ENCODE assay signal across 32 cellular contexts in the genomic region with DNA sequence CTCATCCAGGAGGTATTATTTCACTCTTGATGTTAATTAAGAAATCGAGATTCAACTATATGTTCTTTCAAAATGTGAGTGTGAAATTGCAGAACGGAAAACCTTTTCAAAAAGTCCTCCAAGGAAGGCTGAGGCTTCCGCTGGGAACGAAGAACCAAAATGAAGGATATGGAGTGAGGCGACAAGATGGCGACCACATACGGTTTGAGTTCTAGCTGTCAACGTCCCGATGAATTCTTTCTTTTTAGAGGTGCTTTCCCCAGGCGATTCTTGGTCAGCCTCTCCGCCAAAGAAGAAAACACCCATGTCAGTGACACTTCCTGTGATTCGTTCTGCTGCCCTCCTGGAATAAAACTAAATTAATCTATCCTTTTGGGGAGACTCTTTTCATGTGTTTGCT.
"Had no signal": no experiment of that assay in that cellular context is flagged by ENCODE, and none has a peak within 500 bp of the region (broad histone marks: within the 10 kb centered on the region; RNA-seq: fewer than 3 reads in every experiment).

No MANE protein-coding gene starts in this region.

- H3K4me2 ChIP-seq: SK-N-SH had no signal

- H3K4me1 ChIP-seq: Peyer's patch, SJCRH30 had no signal

- ATAC-seq: PC-3, Right ventricle myocardium inferior had no signal

- H3K9me2 ChIP-seq: SK-N-SH had no signal

- H3K4me3 ChIP-seq: MG63, Peyer's patch, SJCRH30 had no signal

- H3K9me3 ChIP-seq: MG63, Peyer's patch, SJCRH30, SK-N-SH had no signal

- H3K27me3 ChIP-seq: Peyer's patch, SJCRH30 had no signal

- DNase-seq: Kasumi-1; MG63; NCI-H1048; NCI-H1092 treated with DMSO at 0.1 percent for 48 hours; NCI-H1417; NCI-H1436; NCI-H146; NCI-H1694; NCI-H187; NCI-H1930; NCI-H2029 treated with DMSO at 0.1 percent for 48 hours; NCI-H2081 treated with DMSO at 0.1 percent for 48 hours; NCI-H2107; NCI-H2171; NCI-H226; NCI-H446 treated with DMSO at 0.1 percent for 48 hours; NCI-H510A; NCI-H524; NCI-H526; NCI-H69; NCI-H748 treated with DMSO at 0.1 percent for 48 hours; NK-92 treated with Interleukin-12 subunit alpha and Interleukin-12 subunit beta, amount 100 ng/mL, for 24 hours; OCI-M1; PC-3; Peyer's patch; SHP77; SIG-M5; SJCRH30; SK-N-SH; SW 1271 had no signal

- H3K27ac ChIP-seq: Peyer's patch, RWPE1, SJCRH30 had no signal

- H3K36me3 ChIP-seq: MG63, Peyer's patch, SJCRH30 had no signal
